In genomic region chr15:36866896-36867295, GRCh38 we compare ENCODE assay signal across 28 cellular contexts.
"Had no signal": no experiment of that assay in that cellular context is flagged by ENCODE, and none has a peak within 500 bp of the region (broad histone marks: within the 10 kb centered on the region; RNA-seq: fewer than 3 reads in every experiment).

No MANE protein-coding gene starts in this region.

- DNase-seq: stimulated activated CD4-positive, alpha-beta T cell treated with anti-CD3 and anti-CD28 coated beads, Interleukin-2, amount 100 ng/mL, for 48 hours; stimulated activated CD4-positive, alpha-beta T cell treated with anti-CD3 and anti-CD28 coated beads, Interleukin-4, amount 100 ng/mL, for 1 hour; stimulated activated CD4-positive, alpha-beta T cell treated with anti-CD3 and anti-CD28 coated beads, Interleukin-4, amount 100 ng/mL, for 24 hours; stimulated activated CD4-positive, alpha-beta T cell treated with anti-CD3 and anti-CD28 coated beads, Interleukin-4, amount 100 ng/mL, for 4 hours; stimulated activated CD8-positive, alpha-beta memory T cell treated with anti-CD3 and anti-CD28 coated beads, Interleukin-4, amount 100 ng/mL, for 48 hours; stimulated activated naive B cell treated with anti-CD40 and anti-IgM and Interleukin-4, amounts not matched to agents 10 μg/mL and 1 μg/mL and 100 μg/mL, for 72 hours; stimulated activated naive CD4-positive, alpha-beta T cell; stimulated activated naive CD4-positive, alpha-beta T cell treated with Interleukin-2 at 50 U/mL for 16 hours; stimulated activated naive CD8-positive, alpha-beta T cell treated with anti-CD3 and anti-CD28 coated beads, Interleukin-15, amount 100 ng/mL, for 72 hours; stimulated activated naive CD8-positive, alpha-beta T cell treated with anti-CD3 and anti-CD28 coated beads, Interleukin-15, Interleukin-2, amounts not matched to agents 100 U/mL and 50 U/mL, for 24 hours; stomach; substantia nigra; testis; tibial artery; transverse colon; trophoblast cell; upper lobe of left lung; upper lobe of right lung; uterus had no signal

- H3K9me3 ChIP-seq: stomach, suprapubic skin, testis, thoracic aorta, tibial artery, tibial nerve, transverse colon, upper lobe of left lung, upper lobe of right lung, uterus, vagina had no signal

- ATAC-seq: stimulated activated effector memory CD8-positive, alpha-beta T cell treated with anti-CD3 and anti-CD28 coated beads, Interleukin-12 subunit alpha, Interleukin-12 subunit beta, amount 100 ng/mL, for 72 hours; stimulated activated memory B cell treated with anti-CD40 and anti-IgM and Interleukin-4, amounts not matched to agents 10 μg/mL and 1 μg/mL and 100 μg/mL, for 72 hours; stimulated activated naive B cell treated with anti-CD40 and anti-IgM and Interleukin-4, amounts not matched to agents 10 μg/mL and 1 μg/mL and 100 μg/mL, for 72 hours; stimulated activated naive CD8-positive, alpha-beta T cell treated with anti-CD3 and anti-CD28 coated beads, Interleukin-15, amount 100 ng/mL, for 72 hours; stimulated activated naive CD8-positive, alpha-beta T cell treated with anti-CD3 and anti-CD28 coated beads, Interleukin-15, Interleukin-2, amounts not matched to agents 100 U/mL and 50 U/mL, for 24 hours; upper lobe of right lung had no signal

- H3K4me3 ChIP-seq: stomach, suprapubic skin, testis, thoracic aorta, tibial artery, tibial nerve, transverse colon, upper lobe of left lung, upper lobe of right lung, uterus, vagina had no signal

- H3K27ac ChIP-seq: stomach, suprapubic skin, testis, thoracic aorta, tibial artery, tibial nerve, transverse colon, upper lobe of left lung, upper lobe of right lung, uterus, vagina had no signal

- H3K27ac Mint-ChIP-seq: stimulated activated effector memory CD8-positive, alpha-beta T cell treated with anti-CD3 and anti-CD28 coated beads, Interleukin-12 subunit alpha, Interleukin-12 subunit beta, amount 100 ng/mL, for 72 hours; stimulated activated memory B cell treated with anti-CD40 and anti-IgM and Interleukin-4, amounts not matched to agents 10 μg/mL and 1 μg/mL and 100 μg/mL, for 72 hours; stimulated activated naive B cell treated with anti-CD40 and anti-IgM and Interleukin-4, amounts not matched to agents 10 μg/mL and 1 μg/mL and 100 μg/mL, for 72 hours; stimulated activated naive CD8-positive, alpha-beta T cell treated with anti-CD3 and anti-CD28 coated beads, Interleukin-15, amount 100 ng/mL, for 72 hours; stimulated activated naive CD8-positive, alpha-beta T cell treated with anti-CD3 and anti-CD28 coated beads, Interleukin-15, Interleukin-2, amounts not matched to agents 100 ng/mL and 50 ng/mL, for 24 hours; type B pancreatic cell had no signal

- H3K36me3 Mint-ChIP-seq: stimulated activated effector memory CD8-positive, alpha-beta T cell treated with anti-CD3 and anti-CD28 coated beads, Interleukin-12 subunit alpha, Interleukin-12 subunit beta, amount 100 ng/mL, for 72 hours; stimulated activated memory B cell treated with anti-CD40 and anti-IgM and Interleukin-4, amounts not matched to agents 10 μg/mL and 1 μg/mL and 100 μg/mL, for 72 hours; stimulated activated naive B cell treated with anti-CD40 and anti-IgM and Interleukin-4, amounts not matched to agents 10 μg/mL and 1 μg/mL and 100 μg/mL, for 72 hours; type B pancreatic cell had no signal

- FAIRE-seq: urothelium cell line had no signal

- H3K27me3 Mint-ChIP-seq: stimulated activated memory B cell treated with anti-CD40 and anti-IgM and Interleukin-4, amounts not matched to agents 10 μg/mL and 1 μg/mL and 100 μg/mL, for 72 hours; stimulated activated naive B cell treated with anti-CD40 and anti-IgM and Interleukin-4, amounts not matched to agents 10 μg/mL and 1 μg/mL and 100 μg/mL, for 72 hours; stimulated activated naive CD8-positive, alpha-beta T cell treated with anti-CD3 and anti-CD28 coated beads, Interleukin-15, Interleukin-2, amounts not matched to agents 100 ng/mL and 50 ng/mL, for 24 hours; type B pancreatic cell had no signal

- H3K9me3 Mint-ChIP-seq: stimulated activated effector memory CD8-positive, alpha-beta T cell treated with anti-CD3 and anti-CD28 coated beads, Interleukin-12 subunit alpha, Interleukin-12 subunit beta, amount 100 ng/mL, for 72 hours; stimulated activated memory B cell treated with anti-CD40 and anti-IgM and Interleukin-4, amounts not matched to agents 10 μg/mL and 1 μg/mL and 100 μg/mL, for 72 hours; stimulated activated naive CD8-positive, alpha-beta T cell treated with anti-CD3 and anti-CD28 coated beads, Interleukin-15, Interleukin-2, amounts not matched to agents 100 ng/mL and 50 ng/mL, for 24 hours; type B pancreatic cell had no signal

- H3K36me3 ChIP-seq: stomach, suprapubic skin, thoracic aorta, tibial artery, tibial nerve, transverse colon, upper lobe of left lung, upper lobe of right lung, uterus, vagina had no signal

- H3K4me3 Mint-ChIP-seq: stimulated activated effector memory CD8-positive, alpha-beta T cell treated with anti-CD3 and anti-CD28 coated beads, Interleukin-12 subunit alpha, Interleukin-12 subunit beta, amount 100 ng/mL, for 72 hours; stimulated activated memory B cell treated with anti-CD40 and anti-IgM and Interleukin-4, amounts not matched to agents 10 μg/mL and 1 μg/mL and 100 μg/mL, for 72 hours; stimulated activated naive B cell treated with anti-CD40 and anti-IgM and Interleukin-4, amounts not matched to agents 10 μg/mL and 1 μg/mL and 100 μg/mL, for 72 hours; stimulated activated naive CD8-positive, alpha-beta T cell treated with anti-CD3 and anti-CD28 coated beads, Interleukin-15, amount 100 ng/mL, for 72 hours; stimulated activated naive CD8-positive, alpha-beta T cell treated with anti-CD3 and anti-CD28 coated beads, Interleukin-15, Interleukin-2, amounts not matched to agents 100 ng/mL and 50 ng/mL, for 24 hours; type B pancreatic cell had no signal

- H3K4me1 ChIP-seq: stomach, suprapubic skin, testis, tibial artery, tibial nerve, transverse colon, upper lobe of left lung, upper lobe of right lung, uterus, vagina had no signal

- H3K4me1 Mint-ChIP-seq: stimulated activated effector memory CD8-positive, alpha-beta T cell treated with anti-CD3 and anti-CD28 coated beads, Interleukin-12 subunit alpha, Interleukin-12 subunit beta, amount 100 ng/mL, for 72 hours; stimulated activated memory B cell treated with anti-CD40 and anti-IgM and Interleukin-4, amounts not matched to agents 10 μg/mL and 1 μg/mL and 100 μg/mL, for 72 hours; stimulated activated naive B cell treated with anti-CD40 and anti-IgM and Interleukin-4, amounts not matched to agents 10 μg/mL and 1 μg/mL and 100 μg/mL, for 72 hours; stimulated activated naive CD8-positive, alpha-beta T cell treated with anti-CD3 and anti-CD28 coated beads, Interleukin-15, amount 100 ng/mL, for 72 hours had no signal

- H3K27me3 ChIP-seq: stomach, suprapubic skin, testis, tibial artery, transverse colon, upper lobe of left lung, upper lobe of right lung, uterus, vagina had no signal
